In genomic region chr16:72990571-72990970, GRCh38 we compare ENCODE assay signal across 13 cellular contexts. TPM values are rescaled to one million over a fixed set of nuclear protein-coding genes. Genes with fewer than 3 reads are reported as not detected.
DNase-seq lines count a peak whose midpoint lies in the region; ATAC-seq and TF ChIP-seq lines count a peak whose summit lies in the region.
"Had no signal": no experiment of that assay in that cellular context is flagged by ENCODE, and none has a peak within 500 bp of the region (broad histone marks: within the 10 kb centered on the region; RNA-seq: fewer than 3 reads in every experiment).

No MANE protein-coding gene starts in this region.

- no peak for TF ChIP-seq POLR2A in esophagus squamous epithelium (IDR thresholded peaks at IDR 0.05)

- in situ Hi-C loops in Panc1 (cut with HindIII; ENCODE audit: low pct_unique_long_range_greater_than_20kb, low sequenced_read_pairs), result no loop called here

- CTCF ChIA-PET in Panc1 (lab: Charles Lee), result no interaction called here

- peak overlapping the region; percentile 79 for H3K27ac ChIP-seq in 22Rv1
- peak overlapping the region; percentile 63; the same call in 1 of the 2 replicates for H3K27ac ChIP-seq in Panc1 (ENCODE audit: low read length)
- H3K27ac ChIP-seq in esophagus squamous epithelium, result peak overlapping the region; percentile 83 to 95 (median 92)
- H3K27ac ChIP-seq: neutrophil had no signal

- H3K4me1 ChIP-seq in Panc1 (ENCODE audit: control insufficient read depth, insufficient read depth, low read length), result peaks cover 15% of the 10 kb centered on the region
- peaks cover 38 to 84% (median 50%) of the 10 kb centered on the region in 3 donors for H3K4me1 ChIP-seq in esophagus squamous epithelium

- ATAC-seq in Panc1, result no peak
- ATAC-seq in GM21515 (IDR thresholded peaks at IDR 0.05; ENCODE audit: unreplicated experiment), result no peak
- no peak for ATAC-seq in GM18909 (IDR thresholded peaks at IDR 0.05; ENCODE audit: poor library complexity, unreplicated experiment)
- ATAC-seq: activated CD4-positive, alpha-beta T cell treated with anti-CD3 and anti-CD28 coated beads for 36 hours; activated T-helper 17 cell treated with anti-CD3 and anti-CD28 coated beads, Interleukin-2, amount 50 U/mL, for 72 hours had no signal

- H3K27me3 ChIP-seq in Panc1 (ENCODE audit: control insufficient read depth, insufficient read depth, low read length) (no peaks in the 10 kb centered on the region), esophagus squamous epithelium (no peaks in the 10 kb centered on the region)

- POLR2A ChIA-PET in Panc1 (lab: Charles Lee), result no interaction called here

- 44 to 48% methylated on average over 3 to 12 of the region's 14 CpGs for WGBS in esophagus squamous epithelium, 2 donors

- H3K36me3 ChIP-seq in Panc1 (ENCODE audit: control insufficient read depth, insufficient read depth, low read length), result no peaks in the 10 kb centered on the region
- no peaks in the 10 kb centered on the region for H3K36me3 ChIP-seq in esophagus squamous epithelium
- H3K36me3 ChIP-seq: neutrophil had no signal

- BruUV-seq in Panc1 (replicated peaks; lab: Mats Ljungman, UMichigan), result no TSS peak

- no peaks in the 10 kb centered on the region for H3K9me3 ChIP-seq in Panc1 (ENCODE audit: control insufficient read depth, insufficient read depth, low read depth, low read length)
- H3K9me3 ChIP-seq in esophagus squamous epithelium, result no peaks in the 10 kb centered on the region
- H3K9me3 ChIP-seq: neutrophil had no signal

- no peak for TF ChIP-seq CTCF in 22Rv1 (IDR thresholded peaks at IDR 0.05)
- no peak for TF ChIP-seq CTCF in Panc1 (IDR thresholded peaks at IDR 0.05)
- no peak for TF ChIP-seq CTCF in esophagus squamous epithelium (IDR thresholded peaks at IDR 0.05)

- no peak for DNase-seq in Panc1 (ENCODE audit: low read depth, low spot score)
- DNase-seq in esophagus squamous epithelium (lab: John Stamatoyannopoulos, UW), result no peak
- DNase-seq in posterior vena cava (ENCODE audit: low spot score), result peak; percentile 38
- no peak for DNase-seq in stimulated activated naive CD4-positive, alpha-beta T cell (lab: John Stamatoyannopoulos, UW)
- DNase-seq in LoVo (ENCODE audit: low spot score), result no peak
- DNase-seq: activated CD4-positive, alpha-beta T cell treated with anti-CD3 and anti-CD28 coated beads for 36 hours; H9; NCI-H524 treated with DMSO at 0.1 percent for 48 hours had no signal

- intact Hi-C loops in Panc1 (cut with micrococcal nuclease; ENCODE audit: unreplicated experiment) (no loop called here), esophagus squamous epithelium (cut with DNase I) (loop anchor here (10.0 kb wide), 1 partner anchor 116 kb away; no protein-coding TSS in a partner anchor), posterior vena cava (cut with DNase I) (no loop called here)

- H3K4me3 ChIP-seq in Panc1 (ENCODE audit: low read depth in 2 of 2, low read length in 2 of 2), result peak overlapping the region in 1 of 2 experiments; percentile 37; a peak in 1 of 4 replicates
- H3K4me3 ChIP-seq in esophagus squamous epithelium, result peak overlapping the region in 3 of 4 donors; percentile 25 to 49 (median 35)

RNA-seq across cellular contexts. Expression of gene ZFHX3, which starts 57.4 kb away (rescaled TPM):
- total RNA-seq in Panc1 (2021; ENCODE audit: unreplicated experiment) (7.1 TPM), esophagus squamous epithelium (10 to 100 TPM in 1 of 4 donors, 1 to 10 TPM in 3; 3.5 to 12.8 (median 4.5) TPM), posterior vena cava (10 to 100 TPM; 40.8 to 43.7 TPM)
- polyA plus RNA-seq in Panc1 (2012; ENCODE audit: insufficient read length), result 3.0 TPM
